In genomic region chr14:49876563-49877127, GRCh38 we compare ENCODE assay signal across 18 cellular contexts. TPM values are rescaled to one million over a fixed set of nuclear protein-coding genes. Genes with fewer than 3 reads are reported as not detected.
DNase-seq lines count a peak whose midpoint lies in the region; ATAC-seq, FAIRE-seq and TF ChIP-seq lines count a peak whose summit lies in the region.
"Had no signal": no experiment of that assay in that cellular context is flagged by ENCODE, and none has a peak within 500 bp of the region (broad histone marks: within the 10 kb centered on the region; RNA-seq: fewer than 3 reads in every experiment).

No MANE protein-coding gene starts in this region.

- H3K4me3 ChIP-seq in Caco-2 (ENCODE audit: low read depth, low read length) (no peak overlapping the region), HEK293 (ENCODE audit: low read depth, low read length) (no peak overlapping the region), HepG2 (replicated peaks in 1 of 3; ENCODE audit: insufficient read depth in 1 of 3, low read depth in 2 of 3, low read length in 3 of 3) (no peak overlapping the region)
- H3K4me3 ChIP-seq: BLaER1, GM23338 had no signal

- H3K4me3 Mint-ChIP-seq in Caco-2 (ENCODE audit: unreplicated experiment): peak overlapping the region; percentile 35
- H3K4me3 Mint-ChIP-seq in stimulated activated memory B cell treated with anti-CD40 and anti-IgM and Interleukin-4, amounts not matched to agents 10 μg/mL and 1 μg/mL and 100 μg/mL, for 72 hours: no peak overlapping the region
- H3K4me3 Mint-ChIP-seq: CD14-positive monocyte; CD8-positive, alpha-beta T cell; GM23338 had no signal

- no peaks in the 10 kb centered on the region for H3K36me3 Mint-ChIP-seq in Caco-2 (ENCODE audit: insufficient read depth, unreplicated experiment)
- H3K36me3 Mint-ChIP-seq in stimulated activated memory B cell treated with anti-CD40 and anti-IgM and Interleukin-4, amounts not matched to agents 10 μg/mL and 1 μg/mL and 100 μg/mL, for 72 hours: peaks cover 6% of the 10 kb centered on the region
- H3K36me3 Mint-ChIP-seq: CD14-positive monocyte; CD8-positive, alpha-beta T cell had no signal

- no peak for TF ChIP-seq POLR2A in HepG2 (IDR thresholded peaks at IDR 0.05; ENCODE audit: insufficient read depth in 1 of 2, low read depth in 2 of 2, low read length in 2 of 2)

- intact Hi-C loops in Caco-2 (cut with micrococcal nuclease; ENCODE audit: unreplicated experiment) (no loop called here), HepG2 (cut with micrococcal nuclease; ENCODE audit: unreplicated experiment) (no loop called here)

- H4K20me1 ChIP-seq in HepG2 (ENCODE audit: insufficient read depth, low read length): no peaks in the 10 kb centered on the region
- H4K20me1 ChIP-seq: BLaER1 had no signal

- TF ChIP-seq CTCF in Caco-2 (IDR thresholded peaks at IDR 0.05; ENCODE audit: insufficient read depth in 1 of 2, low read depth in 1 of 2, low read length in 1 of 2, severe bottlenecking in 1 of 2, unreplicated experiment in 1 of 2) (no peak), HEK293 (tag by site-specific recombination; IDR thresholded peaks at IDR 0.05) (no peak), HepG2 (CRISPR knock-in tag; IDR thresholded peaks at IDR 0.05) (no peak)

- BruUV-seq in Caco-2 (replicated peaks; lab: Mats Ljungman, UMichigan) (no TSS peak), HepG2 (replicated peaks; lab: Mats Ljungman, UMichigan) (no TSS peak)

- POLR2A ChIA-PET in Caco-2 (lab: Charles Lee) (interaction anchor here (0.5 kb wide), 1 partner anchor 436 kb away, joined by 6 read pairs; no protein-coding TSS in a partner anchor), HEK293 (lab: Yijun Ruan, JAX) (no interaction called here), HepG2 (lab: Yijun Ruan, JAX) (no interaction called here)

- no peak overlapping the region for H3K9ac ChIP-seq in HepG2 (ENCODE audit: insufficient read depth, low read depth, low read length)
- H3K9ac ChIP-seq: BLaER1 had no signal

- H3K27ac ChIP-seq in HEK293 (ENCODE audit: extremely low read depth, low read depth, low read length): no peak overlapping the region
- H3K27ac ChIP-seq in HepG2 (ENCODE audit: extremely low read length, insufficient read depth, low read length): no peak overlapping the region
- H3K27ac ChIP-seq: BLaER1 had no signal

- H3K27ac Mint-ChIP-seq in Caco-2 (ENCODE audit: unreplicated experiment): no peak overlapping the region
- H3K27ac Mint-ChIP-seq in stimulated activated memory B cell treated with anti-CD40 and anti-IgM and Interleukin-4, amounts not matched to agents 10 μg/mL and 1 μg/mL and 100 μg/mL, for 72 hours: peak overlapping the region; percentile 37
- H3K27ac Mint-ChIP-seq: CD14-positive monocyte; CD8-positive, alpha-beta T cell; GM23338 had no signal

- peaks cover 8% of the 10 kb centered on the region for H3K4me1 Mint-ChIP-seq in Caco-2 (ENCODE audit: low read depth, unreplicated experiment)
- H3K4me1 Mint-ChIP-seq in stimulated activated memory B cell treated with anti-CD40 and anti-IgM and Interleukin-4, amounts not matched to agents 10 μg/mL and 1 μg/mL and 100 μg/mL, for 72 hours: peaks cover 35% of the 10 kb centered on the region

- CTCF ChIA-PET in Caco-2 (lab: Charles Lee): interaction anchor here (1.5 kb wide), 1 partner anchor 15 kb away, joined by 5 read pairs; no protein-coding TSS in a partner anchor
- CTCF ChIA-PET in HEK293 (lab: Yijun Ruan, JAX): interaction anchor here (0.6 to 1.2 kb wide), 5 partner anchors 9 to 329 kb away, joined by 3 to 4 read pairs (median 3); no protein-coding TSS in a partner anchor
- CTCF ChIA-PET in HepG2 (lab: Yijun Ruan, JAX; ENCODE audit: low intra/inter-chr PET ratio, low total read pairs): no interaction called here

- in situ Hi-C loops in HepG2 (cut with HindIII; ENCODE audit: extremely low pct_ligation_motif_present, low pct_unique_long_range_greater_than_20kb) (no loop called here), KBM-7 (cut with MboI; ENCODE audit: low pct_unique_long_range_greater_than_20kb, low sequenced_read_pairs) (no loop called here)

- H3K27me3 Mint-ChIP-seq in Caco-2 (ENCODE audit: insufficient read depth, unreplicated experiment): no peaks in the 10 kb centered on the region
- H3K27me3 Mint-ChIP-seq in stimulated activated memory B cell treated with anti-CD40 and anti-IgM and Interleukin-4, amounts not matched to agents 10 μg/mL and 1 μg/mL and 100 μg/mL, for 72 hours: no peaks in the 10 kb centered on the region

- TF ChIP-seq RAD21 in HepG2 (CRISPR knock-in tag; IDR thresholded peaks at IDR 0.05): no peak

- WGBS in HepG2 (ENCODE audit: low lambda C conversion rate): 20% methylated on average over 4 of the region's 4 CpGs

- no peak for ATAC-seq in HepG2
- ATAC-seq in stimulated activated memory B cell treated with anti-CD40 and anti-IgM and Interleukin-4, amounts not matched to agents 10 μg/mL and 1 μg/mL and 100 μg/mL, for 72 hours: no peak
- ATAC-seq: CD8-positive, alpha-beta T cell; GM23338 had no signal

- H3K79me2 ChIP-seq in HepG2 (ENCODE audit: insufficient read depth, low read length): no peaks in the 10 kb centered on the region

- DNase-seq in Caco-2 (no peak), HepG2 (ENCODE audit: low spot score) (no peak), inferior parietal cortex (ENCODE audit: extremely low spot score) (no peak), KBM-7 (no peak), SIG-M5 treated with dmso at 0.1 percent for 504 hours (lab: John Stamatoyannopoulos, UW; ENCODE audit: unreplicated experiment) (no peak)
- DNase-seq: 8988T; CD8-positive, alpha-beta T cell; GDM1; HCEC 1CT had no signal

- H3K4me2 ChIP-seq in HepG2 (ENCODE audit: low read depth, low read length): no peak overlapping the region
- H3K4me2 ChIP-seq: BLaER1, GM23338 had no signal

- H3K4me1 ChIP-seq in Caco-2 (peaks cover 6% of the 10 kb centered on the region; the same call in 1 of the 2 replicates), HEK293 (ENCODE audit: control insufficient read depth, insufficient read depth, low read length) (peaks cover 13% of the 10 kb centered on the region), HepG2 (ENCODE audit: insufficient read depth, low read length) (peaks cover 31% of the 10 kb centered on the region)
- H3K4me1 ChIP-seq: BLaER1 had no signal

- H3K27me3 ChIP-seq in Caco-2 (replicated peaks; ENCODE audit: control insufficient read depth, insufficient read depth, low read length) (no peaks in the 10 kb centered on the region), HepG2 (ENCODE audit: control insufficient read depth in 1 of 2, insufficient read depth in 2 of 2, low read length in 2 of 2) (no peaks in the 10 kb centered on the region; a peak in 1 of 5 replicates)
- H3K27me3 ChIP-seq: BLaER1 had no signal

- no peaks in the 10 kb centered on the region for H3K9me3 Mint-ChIP-seq in Caco-2 (ENCODE audit: unreplicated experiment)
- peaks cover 2% of the 10 kb centered on the region for H3K9me3 Mint-ChIP-seq in stimulated activated memory B cell treated with anti-CD40 and anti-IgM and Interleukin-4, amounts not matched to agents 10 μg/mL and 1 μg/mL and 100 μg/mL, for 72 hours
- H3K9me3 Mint-ChIP-seq: CD14-positive monocyte; CD8-positive, alpha-beta T cell; GM23338 had no signal

- no peak for FAIRE-seq in HepG2 (lab: Jason Lieb, UNC)
- FAIRE-seq: D721Med, GM12892, GM18507, H54 had no signal

- H3K36me3 ChIP-seq in Caco-2 (ENCODE audit: control insufficient read depth, insufficient read depth, low read length) (no peaks in the 10 kb centered on the region), HEK293 (ENCODE audit: control insufficient read depth in 2 of 2, insufficient read depth in 1 of 2, low read length in 2 of 2) (no peaks in the 10 kb centered on the region), HepG2 (replicated peaks in 1 of 2; ENCODE audit: control insufficient read depth in 1 of 2, insufficient read depth in 2 of 2, low read length in 2 of 2) (no peaks in the 10 kb centered on the region)
- H3K36me3 ChIP-seq: BLaER1 had no signal

- no peaks in the 10 kb centered on the region for H3K9me3 ChIP-seq in Caco-2
- H3K9me3 ChIP-seq in HEK293 (ENCODE audit: control insufficient read depth, insufficient read depth, low read depth, low read length): no peaks in the 10 kb centered on the region
- H3K9me3 ChIP-seq in HepG2 (ENCODE audit: low read length): no peaks in the 10 kb centered on the region
- H3K9me3 ChIP-seq: BLaER1 had no signal

- H2AFZ ChIP-seq in HepG2 (ENCODE audit: low read length): no peak overlapping the region
- H2AFZ ChIP-seq: GM23338 had no signal

- TF ChIP-seq EP300 in HepG2 (IDR thresholded peaks at IDR 0.05; ENCODE audit: low read depth in 2 of 2, low read length in 2 of 2): no peak
- TF ChIP-seq EP300 in HepG2 (CRISPR knock-in tag; IDR thresholded peaks at IDR 0.05; ENCODE audit: borderline replicate concordance): no peak

RNA-seq across cellular contexts. Expression of gene ARF6, which starts 16.2 kb away (rescaled TPM):
- total RNA-seq in Caco-2 (2022): 58.1 and 58.8 TPM in 2 replicates
- 31.9 and 36.1 TPM in 2 replicates for total RNA-seq in HepG2 (2016; rRNA removed; fragmentation: Illumina TruSeq; extraction: Trizol)
- total RNA-seq in HepG2 (2016; cell fraction: cytosol; rRNA removed; fragmentation: Illumina TruSeq; extraction: Trizol; ENCODE audit: low read depth): 9.3 and 12.2 TPM in 2 replicates
- total RNA-seq in HepG2 (2016; cell fraction: insoluble cytoplasmic fraction; rRNA removed; fragmentation: Illumina TruSeq; extraction: Trizol): 35.0 TPM in 2 replicates
- 33.5 and 36.6 TPM in 2 replicates for total RNA-seq in HepG2 (2016; cell fraction: membrane; rRNA removed; fragmentation: Illumina TruSeq; extraction: Trizol)
- 18.8 and 19.2 TPM in 2 replicates for total RNA-seq in HepG2 (2016; cell fraction: nucleus; rRNA removed; fragmentation: Illumina TruSeq; extraction: Trizol)
- polyA plus RNA-seq in HepG2 (2011; rRNA removed): 12.7 and 13.6 TPM in 2 replicates
- polyA plus RNA-seq in HepG2 (2011; cell fraction: cytosol; rRNA removed): 10.4 and 11.2 TPM in 2 replicates
- 8.5 TPM in 2 replicates for polyA plus RNA-seq in HepG2 (2011; cell fraction: nucleus; rRNA removed)
- 22.3 and 22.4 TPM in 2 replicates for polyA plus RNA-seq in HepG2 (2012)
- 7.1 and 10.0 TPM in 2 replicates for polyA plus RNA-seq in HepG2 (2016; cell fraction: cytosol; fragmentation: Illumina TruSeq; extraction: Trizol; ENCODE audit: low read depth)
- polyA plus RNA-seq in HepG2 (2016; cell fraction: insoluble cytoplasmic fraction; fragmentation: Illumina TruSeq; extraction: Trizol; ENCODE audit: low read depth): 45.6 and 46.6 TPM in 2 replicates
- 20.3 and 27.1 TPM in 2 replicates for polyA plus RNA-seq in HepG2 (2016; cell fraction: membrane; fragmentation: Illumina TruSeq; extraction: Trizol; ENCODE audit: low read depth)
- 31.2 and 33.5 TPM in 2 replicates for polyA plus RNA-seq in HepG2 (2016; cell fraction: nucleus; fragmentation: Illumina TruSeq; extraction: Trizol; ENCODE audit: insufficient read depth, low read depth)
- 13.8 and 26.7 TPM in 2 replicates for polyA minus RNA-seq in HepG2 (2011; rRNA and poly(A)+ RNA removed; ENCODE audit: low replicate concordance)
- polyA minus RNA-seq in HepG2 (2011; cell fraction: cytosol; rRNA and poly(A)+ RNA removed): 9.2 and 10.8 TPM in 2 replicates
- polyA minus RNA-seq in HepG2 (2011; cell fraction: nucleus; rRNA and poly(A)+ RNA removed): 10.3 and 10.9 TPM in 2 replicates

RNA-seq across cellular contexts. Expression of gene NEMF, which starts 24.1 kb away (rescaled TPM):
- 57.4 and 62.7 TPM in 2 replicates for total RNA-seq in Caco-2 (2022)
- 57.9 and 62.5 TPM in 2 replicates for total RNA-seq in HepG2 (2016; rRNA removed; fragmentation: Illumina TruSeq; extraction: Trizol)
- 35.7 and 44.4 TPM in 2 replicates for total RNA-seq in HepG2 (2016; cell fraction: cytosol; rRNA removed; fragmentation: Illumina TruSeq; extraction: Trizol; ENCODE audit: low read depth)
- total RNA-seq in HepG2 (2016; cell fraction: insoluble cytoplasmic fraction; rRNA removed; fragmentation: Illumina TruSeq; extraction: Trizol): 59.7 and 63.0 TPM in 2 replicates
- 22.3 and 26.0 TPM in 2 replicates for total RNA-seq in HepG2 (2016; cell fraction: membrane; rRNA removed; fragmentation: Illumina TruSeq; extraction: Trizol)
- 91.5 and 98.9 TPM in 2 replicates for total RNA-seq in HepG2 (2016; cell fraction: nucleus; rRNA removed; fragmentation: Illumina TruSeq; extraction: Trizol)
- 19.9 and 21.3 TPM in 2 replicates for polyA plus RNA-seq in HepG2 (2011; rRNA removed)
- polyA plus RNA-seq in HepG2 (2011; cell fraction: cytosol; rRNA removed): 6.3 and 8.5 TPM in 2 replicates
- 36.3 and 47.2 TPM in 2 replicates for polyA plus RNA-seq in HepG2 (2011; cell fraction: nucleus; rRNA removed)
- 21.6 and 25.8 TPM in 2 replicates for polyA plus RNA-seq in HepG2 (2012)
- 2.7 and 3.3 TPM in 2 replicates for polyA plus RNA-seq in HepG2 (2016; cell fraction: cytosol; fragmentation: Illumina TruSeq; extraction: Trizol; ENCODE audit: low read depth)
- polyA plus RNA-seq in HepG2 (2016; cell fraction: insoluble cytoplasmic fraction; fragmentation: Illumina TruSeq; extraction: Trizol; ENCODE audit: low read depth): 58.7 and 61.6 TPM in 2 replicates
- polyA plus RNA-seq in HepG2 (2016; cell fraction: membrane; fragmentation: Illumina TruSeq; extraction: Trizol; ENCODE audit: low read depth): 5.6 TPM in 2 replicates
- polyA plus RNA-seq in HepG2 (2016; cell fraction: nucleus; fragmentation: Illumina TruSeq; extraction: Trizol; ENCODE audit: insufficient read depth, low read depth): 92.9 and 120 TPM in 2 replicates
- polyA minus RNA-seq in HepG2 (2011; rRNA and poly(A)+ RNA removed; ENCODE audit: low replicate concordance): 21.7 and 46.2 TPM in 2 replicates
- polyA minus RNA-seq in HepG2 (2011; cell fraction: cytosol; rRNA and poly(A)+ RNA removed): 16.4 and 23.0 TPM in 2 replicates
- 222 and 226 TPM in 2 replicates for polyA minus RNA-seq in HepG2 (2011; cell fraction: nucleus; rRNA and poly(A)+ RNA removed)
